ENCODE assay signal across 23 cellular contexts in genomic region chr15:59484399-59484798, GRCh38.
"Had no signal": no experiment of that assay in that cellular context is flagged by ENCODE, and none has a peak within 500 bp of the region (broad histone marks: within the 10 kb centered on the region; RNA-seq: fewer than 3 reads in every experiment).

No MANE protein-coding gene starts in this region.

- H3K9me3 ChIP-seq: pancreas, thoracic aorta, upper lobe of left lung, uterus had no signal

- FAIRE-seq: frontal cortex, islet of Langerhans, pancreas had no signal

- H3K9me3 Mint-ChIP-seq: natural killer cell; stimulated activated effector memory CD8-positive, alpha-beta T cell treated with anti-CD3 and anti-CD28 coated beads, Interleukin-12 subunit alpha, Interleukin-12 subunit beta, amount 100 ng/mL, for 72 hours; stimulated activated naive CD8-positive, alpha-beta T cell treated with anti-CD3 and anti-CD28 coated beads, Interleukin-15, Interleukin-2, amounts not matched to agents 100 ng/mL and 50 ng/mL, for 24 hours had no signal

- H3K4me1 Mint-ChIP-seq: stimulated activated effector memory CD8-positive, alpha-beta T cell treated with anti-CD3 and anti-CD28 coated beads, Interleukin-12 subunit alpha, Interleukin-12 subunit beta, amount 100 ng/mL, for 72 hours had no signal

- H3K4me1 ChIP-seq: pancreas, sigmoid colon, tibial nerve, upper lobe of left lung, uterus had no signal

- H3K4me3 ChIP-seq: dorsolateral prefrontal cortex, lung, pancreas, sigmoid colon, thoracic aorta, tibial nerve, upper lobe of left lung, uterus had no signal

- H3K36me3 ChIP-seq: pancreas, sigmoid colon, thoracic aorta, upper lobe of left lung, uterus had no signal

- H3K27ac ChIP-seq: dorsolateral prefrontal cortex, pancreas, sigmoid colon, thoracic aorta, tibial nerve, upper lobe of left lung, uterus had no signal

- H3K36me3 Mint-ChIP-seq: natural killer cell; stimulated activated effector memory CD8-positive, alpha-beta T cell treated with anti-CD3 and anti-CD28 coated beads, Interleukin-12 subunit alpha, Interleukin-12 subunit beta, amount 100 ng/mL, for 72 hours had no signal

- DNase-seq: cerebellar nuclear complex; dorsolateral prefrontal cortex; effector CD4-positive, alpha-beta T cell; head of caudate nucleus; hippocampal formation; left colon; natural killer cell; occipital lobe; pancreas; retina; sigmoid colon; stimulated activated CD4-positive, alpha-beta T cell treated with anti-CD3 and anti-CD28 coated beads, Interleukin-2, amount 100 ng/mL, for 24 hours; stimulated activated CD4-positive, alpha-beta T cell treated with anti-CD3 and anti-CD28 coated beads, Interleukin-4, amount 100 ng/mL, for 24 hours; upper lobe of left lung; uterus had no signal

- H3K4me3 Mint-ChIP-seq: memory B cell; natural killer cell; stimulated activated effector memory CD8-positive, alpha-beta T cell treated with anti-CD3 and anti-CD28 coated beads, Interleukin-12 subunit alpha, Interleukin-12 subunit beta, amount 100 ng/mL, for 72 hours; stimulated activated naive CD8-positive, alpha-beta T cell treated with anti-CD3 and anti-CD28 coated beads, Interleukin-15, Interleukin-2, amounts not matched to agents 100 ng/mL and 50 ng/mL, for 24 hours had no signal

- ATAC-seq: left colon; natural killer cell; pancreas; stimulated activated effector memory CD8-positive, alpha-beta T cell treated with anti-CD3 and anti-CD28 coated beads, Interleukin-12 subunit alpha, Interleukin-12 subunit beta, amount 100 ng/mL, for 72 hours had no signal

- H3K27me3 ChIP-seq: dorsolateral prefrontal cortex, pancreas, sigmoid colon, tibial nerve, upper lobe of left lung, uterus had no signal

- H3K27ac Mint-ChIP-seq: memory B cell; natural killer cell; stimulated activated effector memory CD8-positive, alpha-beta T cell treated with anti-CD3 and anti-CD28 coated beads, Interleukin-12 subunit alpha, Interleukin-12 subunit beta, amount 100 ng/mL, for 72 hours; stimulated activated naive CD8-positive, alpha-beta T cell treated with anti-CD3 and anti-CD28 coated beads, Interleukin-15, Interleukin-2, amounts not matched to agents 100 ng/mL and 50 ng/mL, for 24 hours had no signal
